ENCODE assay signal across 35 cellular contexts in the genomic region with DNA sequence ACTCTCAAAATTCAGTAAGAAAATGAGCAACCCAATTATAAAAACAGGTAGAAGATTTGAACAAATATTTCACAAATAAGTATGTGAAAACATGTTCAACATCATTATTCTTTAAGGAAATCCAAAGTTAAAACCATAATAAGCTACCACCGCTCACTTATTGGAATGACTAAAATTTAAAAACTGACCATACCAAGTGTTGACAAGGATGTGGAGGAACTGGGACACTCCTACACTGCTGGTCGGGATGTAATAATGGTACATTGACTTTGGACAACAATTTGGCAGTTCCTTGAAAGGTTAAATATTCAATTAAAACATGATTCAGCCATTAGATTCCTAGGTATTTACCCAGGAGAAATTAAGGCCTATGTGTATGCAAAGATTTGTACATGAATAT.
"Had no signal": no experiment of that assay in that cellular context is flagged by ENCODE, and none has a peak within 500 bp of the region (broad histone marks: within the 10 kb centered on the region; RNA-seq: fewer than 3 reads in every experiment).

No MANE protein-coding gene starts in this region.

- H3K9ac ChIP-seq: KMS-11 had no signal

- H3K4me3 ChIP-seq: MG63 had no signal

- H3K4me2 ChIP-seq: KMS-11 had no signal

- H3K27me3 ChIP-seq: MG63 had no signal

- DNase-seq: Karpas-422, Kasumi-1, MG63, MM.1S, MV-4-11, NCI-H1048, NCI-H1092, NCI-H1092 treated with DMSO at 0.1 percent for 48 hours, NCI-H1105, NCI-H1105 treated with DMSO at 0.1 percent for 48 hours, NCI-H1417, NCI-H1417 treated with DMSO at 0.1 percent for 48 hours, NCI-H1436, NCI-H1436 treated with DMSO at 0.1 percent for 48 hours, NCI-H146, NCI-H1694, NCI-H1694 treated with DMSO at 0.1 percent for 48 hours, NCI-H187, NCI-H187 treated with DMSO at 0.1 percent for 48 hours, NCI-H1930, NCI-H2029, NCI-H2029 treated with DMSO at 0.1 percent for 48 hours, NCI-H2081, NCI-H2081 treated with DMSO at 0.1 percent for 48 hours, NCI-H2107, NCI-H2171, NCI-H2171 treated with DMSO at 0.1 percent for 48 hours, NCI-H2227 treated with DMSO at 0.1 percent for 48 hours, NCI-H226, NCI-H345, NCI-H446, NCI-H446 treated with DMSO at 0.1 percent for 48 hours, NCI-H510A, NCI-H510A treated with DMSO at 0.1 percent for 48 hours had no signal

- H3K27ac ChIP-seq: KMS-11 had no signal

- H3K36me3 ChIP-seq: MG63 had no signal
